Comparison of ENCODE assay signal across 8 cellular contexts in genomic region chr14:64337901-64338615, GRCh38. TPM values are rescaled to one million over a fixed set of nuclear protein-coding genes. Genes with fewer than 3 reads are reported as not detected.
A peak's percentile ranks its signal among the peaks of the same experiment; 100 is the strongest.
DNase-seq lines count a peak whose midpoint lies in the region; ATAC-seq, FAIRE-seq and TF ChIP-seq lines count a peak whose summit lies in the region.

No MANE protein-coding gene starts in this region.

- H3K4me1 ChIP-seq in GM23248 (ENCODE audit: insufficient read depth) (no peaks in the 10 kb centered on the region), OCI-LY7 (ENCODE audit: insufficient read depth, low read length, poor library complexity, severe bottlenecking) (peaks cover 19% of the 10 kb centered on the region), GM12878 (ENCODE audit: control insufficient read depth, insufficient read depth, low read length) (peaks cover 8% of the 10 kb centered on the region), iPS DF 6.9 (ENCODE audit: control insufficient read depth, insufficient read depth, low read length) (no peaks in the 10 kb centered on the region)

- H3K9me3 Mint-ChIP-seq in activated naive CD4-positive, alpha-beta T cell treated with anti-CD3 and anti-CD28 coated beads, Interleukin-2, amount 10 ng/mL, durations not matched to agents 7 days and 5 days: peaks cover 15% of the 10 kb centered on the region

- intact Hi-C loops in OCI-LY7 (cut with micrococcal nuclease; ENCODE audit: unreplicated experiment) (loop anchor here (1.0 to 2.0 kb wide), 3 partner anchors 49 to 167 kb away; partner anchors contain the start of gene ZBTB1), GM12878 (cut with micrococcal nuclease; ENCODE audit: unreplicated experiment) (loop anchor here (1.0 to 5.0 kb wide), 3 partner anchors 49 to 202 kb away; partner anchors contain the start of genes HSPA2 and MTHFD1)

- POLR2A ChIA-PET in OCI-LY7 (lab: Charles Lee) (interaction anchor here (0.5 to 3.2 kb wide), 9 partner anchors 28 to 538 kb away, joined by 3 to 18 read pairs (median 4); partner anchors contain the start of gene MTHFD1), GM12878 (lab: Charles Lee) (interaction anchor here (0.5 to 2.8 kb wide), 8 partner anchors 49 to 167 kb away, joined by 3 to 16 read pairs (median 4); partner anchors contain the start of genes MTHFD1 and ZBTB1)

- peaks cover 8% of the 10 kb centered on the region for H3K36me3 Mint-ChIP-seq in activated naive CD4-positive, alpha-beta T cell treated with anti-CD3 and anti-CD28 coated beads, Interleukin-2, amount 10 ng/mL, durations not matched to agents 7 days and 5 days

- H4K20me1 ChIP-seq in GM23248 (ENCODE audit: insufficient read depth) (no peaks in the 10 kb centered on the region), OCI-LY7 (ENCODE audit: insufficient read depth, low read length) (no peaks in the 10 kb centered on the region), GM12878 (ENCODE audit: control insufficient read depth, insufficient read depth) (no peaks in the 10 kb centered on the region)

- no peak for DNase-seq in activated naive CD4-positive, alpha-beta T cell treated with anti-CD3 and anti-CD28 coated beads, Interleukin-2, amount 10 ng/mL, durations not matched to agents 7 days and 5 days
- DNase-seq in activated naive CD4-positive, alpha-beta T cell treated with anti-CD3 and anti-CD28 coated beads, Interleukin-2, amount 50 U/mL, for 16 hours: no peak
- peak; percentile 87 for DNase-seq in GM23248
- DNase-seq in Jurkat, Clone E6-1 (ENCODE audit: low read depth, low spot score): no peak
- peak; percentile 57 for DNase-seq in OCI-LY7 (ENCODE audit: low spot score)
- no peak for DNase-seq in GM12878 (ENCODE audit: low read depth, low spot score)
- DNase-seq in iPS DF 6.9 (ENCODE audit: low read depth, low spot score): peak; percentile 22
- DNase-seq in retina: peak; percentile 93

- H3K9me2 ChIP-seq in GM23248 (ENCODE audit: insufficient read depth): no peaks in the 10 kb centered on the region
- H3K9me2 ChIP-seq in OCI-LY7 (ENCODE audit: insufficient read depth, low read length): no peaks in the 10 kb centered on the region

- TF ChIP-seq CTCF in OCI-LY7 (conservative IDR thresholded peaks at IDR 0.05; ENCODE audit: low read length) (peak; percentile 40), GM12878 (IDR thresholded peaks at IDR 0.05 in 2 of 3, conservative IDR thresholded peaks at IDR 0.05 in 1 of 3; ENCODE audit: control insufficient read depth in 2 of 3, extremely low read depth in 1 of 3, insufficient read depth in 1 of 3, low read depth in 3 of 3, low read length in 3 of 3) (peak in 1 of 3 experiments; percentile 18; a peak in 1 of 6 replicates)

- SMC1A ChIA-PET in GM12878 (lab: Charles Lee; ENCODE audit: uncharacterized antibody, unreplicated experiment): interaction anchor here (0.8 to 2.1 kb wide), 8 partner anchors 34 to 696 kb away, joined by 3 to 10 read pairs (median 4); partner anchors contain the start of gene WDR89

- H3K36me3 ChIP-seq in GM23248 (ENCODE audit: low read depth): no peaks in the 10 kb centered on the region
- peaks cover 7% of the 10 kb centered on the region; the same call in 1 of the 2 replicates for H3K36me3 ChIP-seq in OCI-LY7 (ENCODE audit: insufficient read depth, low read length)
- H3K36me3 ChIP-seq in GM12878 (ENCODE audit: control insufficient read depth in 2 of 2, insufficient read depth in 2 of 2, low read length in 1 of 2): no peaks in the 10 kb centered on the region
- no peaks in the 10 kb centered on the region; the same call in 1 of the 2 replicates for H3K36me3 ChIP-seq in iPS DF 6.9 (ENCODE audit: control insufficient read depth, insufficient read depth, low read length)

- H3K27me3 ChIP-seq in GM23248 (replicated peaks; ENCODE audit: insufficient read depth): no peaks in the 10 kb centered on the region
- no peaks in the 10 kb centered on the region for H3K27me3 ChIP-seq in GM12878 (replicated peaks in 1 of 2; ENCODE audit: control insufficient read depth in 2 of 2, insufficient read depth in 2 of 2, low read length in 1 of 2)
- no peaks in the 10 kb centered on the region for H3K27me3 ChIP-seq in iPS DF 6.9 (ENCODE audit: control insufficient read depth, insufficient read depth, low read length)

- H3K27me3 Mint-ChIP-seq in activated naive CD4-positive, alpha-beta T cell treated with anti-CD3 and anti-CD28 coated beads, Interleukin-2, amount 10 ng/mL, durations not matched to agents 7 days and 5 days: peaks cover 4% of the 10 kb centered on the region

- H3K4me1 Mint-ChIP-seq in activated naive CD4-positive, alpha-beta T cell treated with anti-CD3 and anti-CD28 coated beads, Interleukin-2, amount 10 ng/mL, durations not matched to agents 7 days and 5 days: peaks cover 38% of the 10 kb centered on the region

- H3K4me3 ChIP-seq in GM23248 (peak overlapping the region; percentile 90), OCI-LY7 (ENCODE audit: low read depth, low read length, poor library complexity, severe bottlenecking) (peak overlapping the region; percentile 80), GM12878 (peak overlapping the region; percentile 90), iPS DF 6.9 (ENCODE audit: low read length) (peak overlapping the region; percentile 91)
- peak overlapping the region; percentile 70 for H3K4me3 ChIP-seq in Jurkat, Clone E6-1 (ENCODE audit: low read length)

- no peak for TF ChIP-seq RAD21 in GM12878 (IDR thresholded peaks at IDR 0.05; ENCODE audit: insufficient read depth, low read depth, low read length)

- no TSS peak for BruUV-seq in OCI-LY7 (replicated peaks; lab: Mats Ljungman, UMichigan)
- no TSS peak for BruUV-seq in GM12878 (replicated peaks; lab: Mats Ljungman, UMichigan)

- TF ChIP-seq POLR2A in GM12878 (IDR thresholded peaks at IDR 0.05; ENCODE audit: low read depth, low read length): peak; percentile 69

- H3F3A ChIP-seq in GM23248 (ENCODE audit: insufficient read depth): no peaks in the 10 kb centered on the region

- H2AFZ ChIP-seq in GM23248: peak overlapping the region; percentile 99
- peak overlapping the region; percentile 83 for H2AFZ ChIP-seq in OCI-LY7 (ENCODE audit: low read length)
- H2AFZ ChIP-seq in GM12878 (ENCODE audit: control insufficient read depth, low read depth, low read length): peak overlapping the region; percentile 67

- H3K4me2 ChIP-seq in GM23248 (ENCODE audit: unreplicated experiment) (peak overlapping the region; percentile 86), OCI-LY7 (ENCODE audit: low read length) (peak overlapping the region; percentile 89), GM12878 (ENCODE audit: control insufficient read depth, insufficient read depth) (peak overlapping the region; percentile 73; the same call in 1 of the 2 replicates)

- FAIRE-seq in GM12878 (lab: Jason Lieb, UNC): no peak

- in situ Hi-C loops in GM23248 (cut with MboI) (no loop called here), GM12878 (cut with MboI) (no loop called here)

- CTCF ChIA-PET in activated naive CD4-positive, alpha-beta T cell treated with anti-CD3 and anti-CD28 coated beads, Interleukin-2, amount 10 ng/mL, durations not matched to agents 7 days and 5 days (lab: Charles Lee): interaction anchor here (0.8 to 2.5 kb wide), 4 partner anchors 35 to 299 kb away, joined by 3 to 8 read pairs (median 4); no protein-coding TSS in a partner anchor
- CTCF ChIA-PET in OCI-LY7 (lab: Charles Lee; ENCODE audit: unreplicated experiment) (no interaction called here), GM12878 (lab: Yijun Ruan, JAX) (interaction anchor here (0.7 to 2.3 kb wide), 8 partner anchors 35 to 539 kb away, joined by 3 to 11 read pairs (median 5); partner anchors contain the start of gene ESR2)

- H3K27ac Mint-ChIP-seq in activated naive CD4-positive, alpha-beta T cell treated with anti-CD3 and anti-CD28 coated beads, Interleukin-2, amount 10 ng/mL, durations not matched to agents 7 days and 5 days: peak overlapping the region; percentile 90

- H3K9ac ChIP-seq in GM23248 (peak overlapping the region; percentile 83), GM12878 (ENCODE audit: control insufficient read depth, insufficient read depth, low read length) (peak overlapping the region; percentile 92)

- peak overlapping the region; percentile 78 for H3K4me3 Mint-ChIP-seq in activated naive CD4-positive, alpha-beta T cell treated with anti-CD3 and anti-CD28 coated beads, Interleukin-2, amount 10 ng/mL, durations not matched to agents 7 days and 5 days

- WGBS in GM23248 (ENCODE audit: low coverage in 1 of 2, low lambda C conversion rate in 2 of 2, missing lambda C conversion rate in 2 of 2), 2 experiments: 2 to 4% methylated on average over 34 to 45 of the region's 48 CpGs
- WGBS in GM12878 (ENCODE audit: insufficient coverage, insufficient replicate concordance, low lambda C conversion rate, missing lambda C conversion rate): under 1% methylated on average over 48 of the region's 48 CpGs
- WGBS in iPS DF 6.9 (ENCODE audit: insufficient coverage, insufficient read length): no CpG with 5 or more reads among the region's 48 CpGs

- H3K9me3 ChIP-seq in GM23248 (ENCODE audit: low read depth) (no peaks in the 10 kb centered on the region), OCI-LY7 (ENCODE audit: low read length) (peaks cover 11% of the 10 kb centered on the region), GM12878 (replicated peaks; ENCODE audit: control insufficient read depth, insufficient read depth, low read length) (peaks cover 2% of the 10 kb centered on the region; the same call in 2 of the 3 replicates), iPS DF 6.9 (ENCODE audit: control insufficient read depth, insufficient read depth, low read length) (no peaks in the 10 kb centered on the region)

- RAD21 ChIA-PET in GM12878 (lab: Charles Lee; ENCODE audit: unreplicated experiment): interaction anchor here (0.7 to 1.7 kb wide), 11 partner anchors 35 to 538 kb away, joined by 3 to 12 read pairs (median 3); partner anchors contain the start of gene MTHFD1

- H3K79me2 ChIP-seq in GM23248 (ENCODE audit: insufficient read depth) (no peaks in the 10 kb centered on the region), OCI-LY7 (ENCODE audit: insufficient read depth, low read depth, low read length) (peaks cover 19% of the 10 kb centered on the region; the same call in 1 of the 2 replicates), GM12878 (ENCODE audit: control insufficient read depth, insufficient read depth, low read length) (peaks cover 13% of the 10 kb centered on the region)

- no peak for TF ChIP-seq EP300 in GM12878 (IDR thresholded peaks at IDR 0.05; ENCODE audit: borderline replicate concordance in 1 of 2, control insufficient read depth in 1 of 2, low read depth in 2 of 2, low read length in 2 of 2)

- ATAC-seq in GM12878: peak; percentile 87

- H3K27ac ChIP-seq in GM23248 (peak overlapping the region; percentile 45), OCI-LY7 (ENCODE audit: low read depth, low read length, poor library complexity, severe bottlenecking) (peak overlapping the region; percentile 76), GM12878 (ENCODE audit: control insufficient read depth, insufficient read depth) (peak overlapping the region; percentile 80), iPS DF 6.9 (ENCODE audit: low read length) (no peak overlapping the region)

RNA-seq across cellular contexts. Expression of gene ESR2, which starts 43.9 kb away (rescaled TPM):
- not detected in 2 replicates for total RNA-seq in GM23248 (2014; rRNA removed; shearing (Covaris generic))
- polyA plus RNA-seq in GM23248 (2016; fragmentation: Nextera tagmentation; extraction: Ambion mirVana) (not detected in 2 replicates), GM12878 (2011; rRNA removed) (2.6 TPM in 2 replicates), GM12878 (2014; fragmentation: Illumina TruSeq; extraction: Trizol) (0.54 and 0.76 TPM in 2 replicates), GM12878 (2014; fragmentation: Nextera tagmentation; extraction: Ambion mirVana) (under 1 TPM; 0.29 to 0.31 TPM), GM12878 (2014; rRNA removed) (1.0 and 1.3 TPM in 2 replicates), GM12878 (2016; fragmentation: Nextera tagmentation; extraction: Ambion mirVana) (under 1 TPM; 0.44 to 0.59 TPM)
- polyA plus RNA-seq in Jurkat, Clone E6-1 (2012; ENCODE audit: insufficient read depth, insufficient read length): 0.21 TPM
- 13.4 and 15.9 TPM in 2 replicates for total RNA-seq in OCI-LY7 (2014; rRNA removed; shearing (Covaris generic))
- total RNA-seq in OCI-LY7 (2022) (30.4 and 37.7 TPM in 2 replicates), GM12878 (2014; rRNA removed) (1.0 and 1.1 TPM in 2 replicates), GM12878 (2014; rRNA removed; fragmentation: Illumina TruSeq; extraction: Trizol) (0.85 and 1.1 TPM in 2 replicates), GM12878 (2021) (1.1 and 1.6 TPM in 2 replicates)
- 59.7 and 63.0 TPM in 2 replicates for total RNA-seq in GM12878 (2013; cell fraction: nucleolus; rRNA removed)
- 0.92 TPM for polyA plus RNA-seq in GM12878 (2011; ENCODE audit: low read depth)
- polyA plus RNA-seq in GM12878 (2011; cell fraction: cytosol; rRNA removed): 1.4 and 1.7 TPM in 2 replicates
- 5.4 and 6.5 TPM in 2 replicates for polyA plus RNA-seq in GM12878 (2011; cell fraction: nucleus; rRNA removed)
- 1.6 and 1.9 TPM in 2 replicates for polyA plus RNA-seq in GM12878 (2012)
- 8.4 and 8.6 TPM in 2 replicates for polyA minus RNA-seq in GM12878 (2011; rRNA and poly(A)+ RNA removed)
- polyA minus RNA-seq in GM12878 (2011; cell fraction: cytosol; rRNA and poly(A)+ RNA removed): 0.80 and 0.83 TPM in 2 replicates
- 8.1 and 12.1 TPM in 2 replicates for polyA minus RNA-seq in GM12878 (2011; cell fraction: nucleus; rRNA and poly(A)+ RNA removed)

RNA-seq across cellular contexts. Expression of gene MTHFD1, which starts 50.1 kb away (rescaled TPM):
- 23.4 and 24.1 TPM in 2 replicates for total RNA-seq in GM23248 (2014; rRNA removed; shearing (Covaris generic))
- 45.6 and 52.9 TPM in 2 replicates for polyA plus RNA-seq in GM23248 (2016; fragmentation: Nextera tagmentation; extraction: Ambion mirVana)
- 212 TPM for polyA plus RNA-seq in Jurkat, Clone E6-1 (2012; ENCODE audit: insufficient read depth, insufficient read length)
- total RNA-seq in OCI-LY7 (2014; rRNA removed; shearing (Covaris generic)): 73.7 and 100 TPM in 2 replicates
- 163 and 166 TPM in 2 replicates for total RNA-seq in OCI-LY7 (2022)
- 224 and 245 TPM in 2 replicates for total RNA-seq in GM12878 (2013; cell fraction: nucleolus; rRNA removed)
- 153 and 160 TPM in 2 replicates for total RNA-seq in GM12878 (2014; rRNA removed)
- total RNA-seq in GM12878 (2014; rRNA removed; fragmentation: Illumina TruSeq; extraction: Trizol): 114 and 123 TPM in 2 replicates
- 237 and 261 TPM in 2 replicates for total RNA-seq in GM12878 (2021)
- polyA plus RNA-seq in GM12878 (2011; ENCODE audit: low read depth): 70.5 TPM
- polyA plus RNA-seq in GM12878 (2011; rRNA removed): 81.9 and 99.3 TPM in 2 replicates
- 95.3 and 103 TPM in 2 replicates for polyA plus RNA-seq in GM12878 (2011; cell fraction: cytosol; rRNA removed)
- 103 and 135 TPM in 2 replicates for polyA plus RNA-seq in GM12878 (2011; cell fraction: nucleus; rRNA removed)
- polyA plus RNA-seq in GM12878 (2012): 100 and 109 TPM in 2 replicates
- 210 TPM in 2 replicates for polyA plus RNA-seq in GM12878 (2014; fragmentation: Illumina TruSeq; extraction: Trizol)
- 100 to 1,000 TPM; 140 to 177 TPM for polyA plus RNA-seq in GM12878 (2014; fragmentation: Nextera tagmentation; extraction: Ambion mirVana)
- 169 and 181 TPM in 2 replicates for polyA plus RNA-seq in GM12878 (2014; rRNA removed)
- 100 to 1,000 TPM; 301 to 310 TPM for polyA plus RNA-seq in GM12878 (2016; fragmentation: Nextera tagmentation; extraction: Ambion mirVana)
- polyA minus RNA-seq in GM12878 (2011; rRNA and poly(A)+ RNA removed): 130 and 154 TPM in 2 replicates
- 96.6 and 126 TPM in 2 replicates for polyA minus RNA-seq in GM12878 (2011; cell fraction: cytosol; rRNA and poly(A)+ RNA removed)
- 71.6 and 111 TPM in 2 replicates for polyA minus RNA-seq in GM12878 (2011; cell fraction: nucleus; rRNA and poly(A)+ RNA removed)

Comparison
In these comparisons a context has a peak if more than half of its experiments do, and no peak if none do; other contexts are left out.
1. DNase-seq: peak in GM23248 (single experiment), OCI-LY7 (single experiment), iPS DF 6.9 (single experiment) and retina (single experiment); none in activated naive CD4-positive, alpha-beta T cell treated with anti-CD3 and anti-CD28 coated beads, Interleukin-2, amount 10 ng/mL, durations not matched to agents 7 days and 5 days (single experiment), activated naive CD4-positive, alpha-beta T cell treated with anti-CD3 and anti-CD28 coated beads, Interleukin-2, amount 50 U/mL, for 16 hours (single experiment), Jurkat, Clone E6-1 (single experiment) and GM12878 (single experiment).
2. Peak in every context shown above with its lines, with median percentiles within 50 percentile points of each other: H2AFZ ChIP-seq, H3K4me2 ChIP-seq and H3K4me3 ChIP-seq.